22 cellular contexts compared by ENCODE assay signal in genomic region chr6:146819596-146820320, GRCh38.
DNase-seq lines count a peak whose midpoint lies in the region; FAIRE-seq and TF ChIP-seq lines count a peak whose summit lies in the region.
"Had no signal": no experiment of that assay in that cellular context is flagged by ENCODE, and none has a peak within 500 bp of the region (broad histone marks: within the 10 kb centered on the region; RNA-seq: fewer than 3 reads in every experiment).

No MANE protein-coding gene starts in this region.

- no peaks in the 10 kb centered on the region for H3K23me2 ChIP-seq in H1 (ENCODE audit: low read depth, low read length)

- 84% methylated on average over 8 of the region's 8 CpGs; no CpG with 5 or more reads in 1 of the 2 experiments for WGBS in H1 (ENCODE audit: extremely low coverage in 1 of 2, insufficient coverage in 1 of 2, insufficient read length in 1 of 2, insufficient replicate concordance in 2 of 2, low coverage in 1 of 2, low lambda C conversion rate in 2 of 2, missing lambda C conversion rate in 1 of 2), 2 experiments

- no peak overlapping the region for H3K4me2 ChIP-seq in H1 (ENCODE audit: insufficient read depth in 1 of 2, low read depth in 2 of 2, low read length in 2 of 2)
- H3K4me2 ChIP-seq in osteoblast (ENCODE audit: insufficient read depth, low read length) = peak overlapping the region; percentile 1
- H3K4me2 ChIP-seq: A549 had no signal

- TF ChIP-seq POLR2A in H1 (IDR thresholded peaks at IDR 0.05; ENCODE audit: control extremely low read depth in 1 of 2, low read depth in 2 of 2, low read length in 2 of 2) = no peak

- no peak for TF ChIP-seq EP300 in H1 (IDR thresholded peaks at IDR 0.05; ENCODE audit: borderline replicate concordance in 1 of 2, low read depth in 2 of 2, low read length in 2 of 2)

- no peaks in the 10 kb centered on the region for H3K79me2 ChIP-seq in H1 (ENCODE audit: control insufficient read depth in 1 of 2, insufficient read depth in 2 of 2, low read length in 2 of 2)
- no peaks in the 10 kb centered on the region for H3K79me2 ChIP-seq in osteoblast (ENCODE audit: insufficient read depth, low read length)

- H3K23ac ChIP-seq in H1 (ENCODE audit: insufficient read length) = no peak overlapping the region

- H3K79me1 ChIP-seq in H1 (ENCODE audit: low read depth, low read length) = no peaks in the 10 kb centered on the region

- H3K4me3 ChIP-seq in H1 (ENCODE audit: extremely low read depth in 1 of 4, insufficient read depth in 2 of 4, low read depth in 3 of 4, low read length in 4 of 4) (no peak overlapping the region), osteoblast (ENCODE audit: insufficient read depth, low read length) (no peak overlapping the region)
- H3K4me3 ChIP-seq: A549, MG63, Peyer's patch had no signal

- no peak overlapping the region for H3K56ac ChIP-seq in H1 (replicated peaks; ENCODE audit: insufficient read length, low read depth, low read length)

- peak; percentile 10 for DNase-seq in ELF-1 (ENCODE audit: low read depth, low spot score)
- DNase-seq in amniotic epithelial cell (ENCODE audit: low read depth) = peak; percentile 57
- DNase-seq in H1 (ENCODE audit: low read depth in 1 of 2, low spot score in 2 of 2) = no peak
- peak; percentile 14 for DNase-seq in osteoblast (ENCODE audit: insufficient read length, low spot score, missing footprints)
- no peak for DNase-seq in NCI-H128 (lab: John Stamatoyannopoulos, UW; ENCODE audit: unreplicated experiment)
- DNase-seq in SW 1271 (lab: John Stamatoyannopoulos, UW) = no peak
- no peak for DNase-seq in EL
- no peak for DNase-seq in HTR-8/SVneo (ENCODE audit: insufficient read length, low spot score)
- DNase-seq: AML-193, Caco-2, DMS79, GF-D8, KG1, MG63, NCI-H1105, NCI-H187, NCI-H446 treated with DMSO at 0.1 percent for 48 hours, NCI-H82, Peyer's patch, Right ventricle myocardium superior had no signal

- H4K20me1 ChIP-seq in H1 (replicated peaks in 1 of 2; ENCODE audit: control insufficient read depth in 1 of 2, insufficient read depth in 2 of 2, low read length in 2 of 2) (no peaks in the 10 kb centered on the region), osteoblast (ENCODE audit: insufficient read depth, low read length) (no peaks in the 10 kb centered on the region)

- no peak overlapping the region for H2BK5ac ChIP-seq in H1 (ENCODE audit: low read depth, low read length)

- no peak overlapping the region for H2BK12ac ChIP-seq in H1 (ENCODE audit: low read depth, low read length)

- FAIRE-seq in H1 (lab: Jason Lieb, UNC) (peak; percentile 48), HTR-8/SVneo (lab: Jason Lieb, UNC) (no peak)
- FAIRE-seq: A549 had no signal

- H3K9ac ChIP-seq in H1 (replicated peaks in 1 of 4; ENCODE audit: extremely low read depth in 1 of 4, low read depth in 3 of 4, low read length in 3 of 4) = no peak overlapping the region

- H3K4ac ChIP-seq in H1 (replicated peaks; ENCODE audit: insufficient read length, low read depth, low read length) = no peak overlapping the region

- no peak overlapping the region for H4K5ac ChIP-seq in H1 (ENCODE audit: insufficient read length, low read depth, low read length)

- POLR2A ChIA-PET in H1 (lab: Charles Lee; ENCODE audit: partially characterized antibody) = no interaction called here

- no peak overlapping the region for H2AK5ac ChIP-seq in H1 (ENCODE audit: low read depth, low read length)

- H4K8ac ChIP-seq in H1 (ENCODE audit: extremely low read depth, insufficient read depth, low read length) = no peak overlapping the region

- H2AFZ ChIP-seq in H1 (ENCODE audit: low read length) (peak overlapping the region; percentile 62; the same call in 1 of the 2 replicates), osteoblast (ENCODE audit: low read length) (no peak overlapping the region)

- H3K4me1 ChIP-seq in H1 (replicated peaks in 1 of 4; ENCODE audit: control insufficient read depth in 3 of 4, insufficient read depth in 4 of 4, low read length in 3 of 4) (no peaks in the 10 kb centered on the region), osteoblast (ENCODE audit: insufficient read depth, low read length) (peaks cover 7% of the 10 kb centered on the region)
- H3K4me1 ChIP-seq: A549, Caco-2, Peyer's patch had no signal

- H3K36me3 ChIP-seq in H1 (ENCODE audit: control insufficient read depth in 2 of 4, insufficient read depth in 4 of 4, low read length in 3 of 4) (no peaks in the 10 kb centered on the region), osteoblast (ENCODE audit: insufficient read depth, low read length) (no peaks in the 10 kb centered on the region)
- H3K36me3 ChIP-seq: MG63, Peyer's patch had no signal

- H3K27me3 ChIP-seq in H1 (replicated peaks in 1 of 4; ENCODE audit: control insufficient read depth in 3 of 4, extremely low read depth in 1 of 4, insufficient read depth in 3 of 4, low read length in 3 of 4) (peaks cover 0 to 1% (median 0%) of the 10 kb centered on the region in 4 experiments; a peak in 1 of 7 replicates), osteoblast (ENCODE audit: insufficient read depth, low read length) (no peaks in the 10 kb centered on the region)
- H3K27me3 ChIP-seq: MG63, Peyer's patch had no signal

- no peak for TF ChIP-seq RAD21 in H1 (IDR thresholded peaks at IDR 0.05 in 1 of 2, conservative IDR thresholded peaks at IDR 0.05 in 1 of 2; ENCODE audit: low read depth in 2 of 2, low read length in 2 of 2)

- H4K91ac ChIP-seq in H1 (replicated peaks; ENCODE audit: insufficient read length, low read length) = no peak overlapping the region

- H3K9me3 ChIP-seq in H1 (ENCODE audit: insufficient read depth in 2 of 2, low read depth in 1 of 2, low read length in 1 of 2) = no peaks in the 10 kb centered on the region
- H3K9me3 ChIP-seq in osteoblast (ENCODE audit: low read depth, low read length) = no peaks in the 10 kb centered on the region
- H3K9me3 ChIP-seq: A549, Caco-2, MG63, Peyer's patch had no signal

- no peak overlapping the region for H3K14ac ChIP-seq in H1 (ENCODE audit: insufficient read length)

- no peak overlapping the region for H2BK120ac ChIP-seq in H1 (replicated peaks; ENCODE audit: low read depth, low read length)

- no peak overlapping the region for H2BK15ac ChIP-seq in H1 (ENCODE audit: low read length)

- CTCF ChIA-PET in H1 (lab: Charles Lee; ENCODE audit: partially characterized antibody) = no interaction called here

- no peak overlapping the region for H3K18ac ChIP-seq in H1 (ENCODE audit: extremely low read depth, low read length)

- H2BK20ac ChIP-seq in H1 (ENCODE audit: low read length) = no peak overlapping the region

- TF ChIP-seq CTCF in H1 (IDR thresholded peaks at IDR 0.05; ENCODE audit: control extremely low read depth in 1 of 3, insufficient read depth in 1 of 3, low read depth in 1 of 3, low read length in 3 of 3) (no peak), osteoblast (IDR thresholded peaks at IDR 0.05; ENCODE audit: extremely low read depth, low read depth, low read length) (no peak)

- H3K27ac ChIP-seq in H1 (ENCODE audit: low read depth, low read length) (no peak overlapping the region), osteoblast (ENCODE audit: low read depth, low read length) (no peak overlapping the region)
- H3K27ac ChIP-seq: A549, HL-60, Peyer's patch had no signal

TF ChIP-seq in H1, 55 proteins besides CTCF, POLR2A, EP300 and RAD21:
- TF ChIP-seq ATF3 (IDR thresholded peaks at IDR 0.05; ENCODE audit: insufficient read depth, low read depth, low read length) = no peak
- TF ChIP-seq, protein P1, sequence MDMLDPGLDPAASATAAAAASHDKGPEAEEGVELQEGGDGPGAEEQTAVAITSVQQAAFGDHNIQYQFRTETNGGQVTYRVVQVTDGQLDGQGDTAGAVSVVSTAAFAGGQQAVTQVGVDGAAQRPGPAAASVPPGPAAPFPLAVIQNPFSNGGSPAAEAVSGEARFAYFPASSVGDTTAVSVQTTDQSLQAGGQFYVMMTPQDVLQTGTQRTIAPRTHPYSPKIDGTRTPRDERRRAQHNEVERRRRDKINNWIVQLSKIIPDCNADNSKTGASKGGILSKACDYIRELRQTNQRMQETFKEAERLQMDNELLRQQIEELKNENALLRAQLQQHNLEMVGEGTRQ (IDR thresholded peaks at IDR 0.05; ENCODE audit: low read length) = no peak
- TF ChIP-seq KDM5A (IDR thresholded peaks at IDR 0.05; ENCODE audit: low read length) = no peak
- TF ChIP-seq BCL11A (IDR thresholded peaks at IDR 0.05; ENCODE audit: low read depth in 2 of 2, low read length in 2 of 2) = no peak
- TF ChIP-seq CHD2 (IDR thresholded peaks at IDR 0.05; ENCODE audit: low read length) = no peak
- TF ChIP-seq EGR1 (IDR thresholded peaks at IDR 0.05; ENCODE audit: borderline replicate concordance, low read depth, low read length) = no peak
- no peak for TF ChIP-seq SAP30 (IDR thresholded peaks at IDR 0.05; ENCODE audit: insufficient read depth, insufficient replicate concordance, low read length)
- TF ChIP-seq YY1 (IDR thresholded peaks at IDR 0.05; ENCODE audit: low read depth, low read length) = no peak

Comparison
In these comparisons a context has a peak if more than half of its experiments do, and no peak if none do; other contexts are left out.
1. DNase-seq: peak in ELF-1 (single experiment), amniotic epithelial cell (single experiment) and osteoblast (single experiment); none in H1 (0 of 2), NCI-H128 (single experiment), SW 1271 (0 of 2), EL (single experiment) and HTR-8/SVneo (single experiment).